14 cellular contexts compared by ENCODE assay signal in genomic region chr19:57302727-57303401, GRCh38. TPM values are rescaled to one million over a fixed set of nuclear protein-coding genes. Genes with fewer than 3 reads are reported as not detected.
DNase-seq lines count a peak whose midpoint lies in the region; ATAC-seq and TF ChIP-seq lines count a peak whose summit lies in the region.
"Had no signal": no experiment of that assay in that cellular context is flagged by ENCODE, and none has a peak within 500 bp of the region (broad histone marks: within the 10 kb centered on the region; RNA-seq: fewer than 3 reads in every experiment).

No MANE protein-coding gene starts in this region.

- no peaks in the 10 kb centered on the region for H3K9me3 ChIP-seq in A673 (ENCODE audit: low read depth, low read length, poor library complexity, severe bottlenecking)
- H3K9me3 ChIP-seq in HCT116 (ENCODE audit: control insufficient read depth in 1 of 2, insufficient read depth in 1 of 2, low read depth in 1 of 2, low read length in 2 of 2), result no peaks in the 10 kb centered on the region
- peaks cover 0 to 21% of the 10 kb centered on the region in 2 donors for H3K9me3 ChIP-seq in breast epithelium
- no peaks in the 10 kb centered on the region for H3K9me3 ChIP-seq in mesenchymal stem cell (ENCODE audit: control insufficient read depth, low read length)
- H3K9me3 ChIP-seq in left lung, result peaks cover 0 to 1% of the 10 kb centered on the region in 2 donors

- H3K4me1 ChIP-seq in A673 (ENCODE audit: insufficient read depth, low read length, poor library complexity, severe bottlenecking) (peaks cover 9% of the 10 kb centered on the region), HCT116 (ENCODE audit: control insufficient read depth in 1 of 2, insufficient read depth in 2 of 2, low read length in 2 of 2) (peaks cover 0 to 23% of the 10 kb centered on the region in 2 experiments; a peak in 2 of 4 replicates), breast epithelium (no peaks in the 10 kb centered on the region), mesenchymal stem cell (ENCODE audit: control insufficient read depth, insufficient read depth, low read depth, low read length) (peaks cover 17% of the 10 kb centered on the region), left lung (peaks cover 0 to 3% of the 10 kb centered on the region in 2 donors)

- 77% methylated on average over 7 of the region's 7 CpGs for WGBS in mesenchymal stem cell

- H3K14ac ChIP-seq in mesenchymal stem cell (ENCODE audit: low read length in 2 of 2), result no peak overlapping the region

- intact Hi-C loops in A673 (cut with micrococcal nuclease; ENCODE audit: unreplicated experiment), result no loop called here
- intact Hi-C loops in HCT116 (cut with micrococcal nuclease), result no loop called here
- intact Hi-C loops in breast epithelium (cut with DNase I; ENCODE audit: low total_unique reads), result no loop called here
- intact Hi-C loops in left lung (cut with DNase I), result no loop called here

- H3K9me2 ChIP-seq in HCT116 (ENCODE audit: insufficient read depth), result no peaks in the 10 kb centered on the region

- peaks cover 16% of the 10 kb centered on the region for H3K79me1 ChIP-seq in mesenchymal stem cell (replicated peaks; ENCODE audit: low read length, poor library complexity, severe bottlenecking)

- TF ChIP-seq CTCF in A673 (conservative IDR thresholded peaks at IDR 0.05; ENCODE audit: low read depth, low read length), result no peak
- TF ChIP-seq CTCF in HCT116 (IDR thresholded peaks at IDR 0.05 in 2 of 3, conservative IDR thresholded peaks at IDR 0.05 in 1 of 3; ENCODE audit: borderline replicate concordance in 1 of 3, insufficient read depth in 1 of 3, low read depth in 2 of 3, low read length in 2 of 3), result peak in 1 of 3 experiments; percentile 24; a peak in 2 of 6 replicates
- no peak for TF ChIP-seq CTCF in breast epithelium (IDR thresholded peaks at IDR 0.05)
- no peak for TF ChIP-seq CTCF in left lung (IDR thresholded peaks at IDR 0.05)

- H3K4me3 ChIP-seq in A673 (ENCODE audit: low read depth, low read length, poor library complexity, severe bottlenecking) (no peak overlapping the region), HCT116 (replicated peaks in 1 of 2; ENCODE audit: low read depth in 1 of 2, low read length in 2 of 2) (no peak overlapping the region), breast epithelium (no peak overlapping the region), mesenchymal stem cell (ENCODE audit: insufficient read depth in 1 of 2, low read depth in 1 of 2, low read length in 2 of 2) (no peak overlapping the region), left lung (no peak overlapping the region)
- H3K4me3 ChIP-seq: esophagus muscularis mucosa, tibial nerve had no signal

- no peak for TF ChIP-seq RAD21 in HCT116 (IDR thresholded peaks at IDR 0.05; ENCODE audit: low read depth)

- DNase-seq in A673 (ENCODE audit: low spot score) (no peak), HCT116 (ENCODE audit: low read depth, low spot score) (no peak), breast epithelium (ENCODE audit: low spot score in 2 of 2) (no peak), mesenchymal stem cell (peak; percentile 53), mucosa of gallbladder (ENCODE audit: low spot score) (no peak), HCEC 1CT (no peak), globus pallidus (ENCODE audit: low spot score) (no peak), left lung (no peak)
- DNase-seq: DMS79 treated with DMSO at 0.1 percent for 48 hours, NCI-H1092 treated with DMSO at 0.1 percent for 48 hours, NCI-H446, T-helper 1 cell had no signal

- CTCF ChIA-PET in A673 (lab: Charles Lee) (no interaction called here), HCT116 (lab: Charles Lee) (no interaction called here)

- BruUV-seq in A673 (replicated peaks; lab: Mats Ljungman, UMichigan) (no TSS peak), HCT116 (replicated peaks; lab: Mats Ljungman, UMichigan) (no TSS peak)

- H4K8ac ChIP-seq in mesenchymal stem cell (ENCODE audit: low read length), result no peak overlapping the region

- H3K4me2 ChIP-seq in HCT116 (ENCODE audit: low read length), result no peak overlapping the region
- H3K4me2 ChIP-seq in mesenchymal stem cell (ENCODE audit: low read length, poor library complexity, severe bottlenecking), result no peak overlapping the region

- peak; percentile 59; the same call in 1 of the 2 replicates for ATAC-seq in HCT116
- no peak for ATAC-seq in left lung

- H2BK12ac ChIP-seq in mesenchymal stem cell (ENCODE audit: low read length in 2 of 2), result peak overlapping the region in 1 of 2 experiments; percentile 40

- H2AFZ ChIP-seq in HCT116 (ENCODE audit: low read depth, low read length, poor library complexity, severe bottlenecking) (no peak overlapping the region), mesenchymal stem cell (ENCODE audit: low read depth, low read length) (no peak overlapping the region)

- H3K36me3 ChIP-seq in A673 (ENCODE audit: insufficient read depth, low read length, poor library complexity, severe bottlenecking), result peaks cover 34% of the 10 kb centered on the region
- peaks cover 6 to 21% of the 10 kb centered on the region in 2 experiments for H3K36me3 ChIP-seq in HCT116 (ENCODE audit: control insufficient read depth in 1 of 2, insufficient read depth in 2 of 2, low read length in 2 of 2)
- no peaks in the 10 kb centered on the region for H3K36me3 ChIP-seq in breast epithelium
- H3K36me3 ChIP-seq in mesenchymal stem cell (ENCODE audit: control insufficient read depth in 1 of 2, insufficient read depth in 2 of 2, low read depth in 1 of 2, low read length in 2 of 2), result peaks cover 18 to 48% of the 10 kb centered on the region in 2 experiments
- peaks cover 0 to 58% of the 10 kb centered on the region in 2 donors for H3K36me3 ChIP-seq in left lung

- TF ChIP-seq POLR2A in HCT116 (IDR thresholded peaks at IDR 0.05; ENCODE audit: borderline replicate concordance, extremely low read depth, insufficient read depth, insufficient read length), result no peak
- no peak for TF ChIP-seq POLR2A in breast epithelium (IDR thresholded peaks at IDR 0.05)

- no peak overlapping the region for H2BK15ac ChIP-seq in mesenchymal stem cell (ENCODE audit: low read depth, poor library complexity, severe bottlenecking)

- peak overlapping the region; percentile 26 for H3K27ac ChIP-seq in A673 (ENCODE audit: low read depth, low read length, poor library complexity, severe bottlenecking)
- H3K27ac ChIP-seq in HCT116 (ENCODE audit: low read depth, low read length), result no peak overlapping the region
- peak overlapping the region; percentile 30 to 61 for H3K27ac ChIP-seq in breast epithelium
- peak overlapping the region; percentile 21 for H3K27ac ChIP-seq in mesenchymal stem cell (ENCODE audit: low read length, poor library complexity, severe bottlenecking)
- no peak overlapping the region for H3K27ac ChIP-seq in left lung
- H3K27ac ChIP-seq: esophagus muscularis mucosa, tibial nerve had no signal

- peak overlapping the region; percentile 18 for H2AK5ac ChIP-seq in mesenchymal stem cell (ENCODE audit: low read length, severe bottlenecking)

- H3K9ac ChIP-seq in HCT116 (ENCODE audit: low read length) (no peak overlapping the region), mesenchymal stem cell (ENCODE audit: low read length) (peak overlapping the region; percentile 20)

- H3K23ac ChIP-seq in mesenchymal stem cell (ENCODE audit: low read length in 2 of 2), result no peak overlapping the region

- no peak overlapping the region for H2BK5ac ChIP-seq in mesenchymal stem cell (ENCODE audit: low read depth, low read length, poor library complexity, severe bottlenecking)

- H3K4ac ChIP-seq in mesenchymal stem cell (ENCODE audit: low read depth in 1 of 2, low read length in 2 of 2), result no peak overlapping the region

- no peak overlapping the region for H3K18ac ChIP-seq in mesenchymal stem cell (ENCODE audit: low read depth in 1 of 2, low read length in 2 of 2)

- H3K27me3 ChIP-seq in A673 (replicated peaks; ENCODE audit: insufficient read depth, low read depth, low read length, poor library complexity) (no peaks in the 10 kb centered on the region), HCT116 (ENCODE audit: insufficient read depth, low read length) (no peaks in the 10 kb centered on the region), breast epithelium (no peaks in the 10 kb centered on the region), mesenchymal stem cell (ENCODE audit: control insufficient read depth in 1 of 2, insufficient read depth in 1 of 2, low read length in 2 of 2) (no peaks in the 10 kb centered on the region), left lung (no peaks in the 10 kb centered on the region)
- H3K27me3 ChIP-seq: esophagus muscularis mucosa, tibial nerve had no signal

- H4K20me1 ChIP-seq in HCT116 (ENCODE audit: insufficient read depth), result no peaks in the 10 kb centered on the region

- H3K79me2 ChIP-seq in HCT116 (ENCODE audit: insufficient read depth, low read length), result peaks cover 67% of the 10 kb centered on the region

- no peak overlapping the region for H2BK120ac ChIP-seq in mesenchymal stem cell (ENCODE audit: low read depth, low read length)

- RAD21 ChIA-PET in HCT116 (lab: Charles Lee; ENCODE audit: low non-redundant PET in 1 of 2, low total read pairs in 2 of 2, uncharacterized antibody in 2 of 2, unreplicated experiment in 2 of 2), result no interaction called here

- H4K91ac ChIP-seq in mesenchymal stem cell (ENCODE audit: low read length), result peak overlapping the region; percentile 14

- POLR2A ChIA-PET in A673 (lab: Charles Lee; ENCODE audit: low non-redundant PET) (no interaction called here), HCT116 (lab: Charles Lee) (interaction anchor here (0.9 kb wide), 1 partner anchor 17 kb away, joined by 3 read pairs; the partner anchor contains the start of gene ZNF543)

TF ChIP-seq in HCT116, 20 proteins besides CTCF, POLR2A, EP300 and RAD21:
- TF ChIP-seq CEBPB (IDR thresholded peaks at IDR 0.05; ENCODE audit: low read depth) (no peak), ZFX (IDR thresholded peaks at IDR 0.05) (no peak), YY1 (IDR thresholded peaks at IDR 0.05; ENCODE audit: extremely low read depth, insufficient replicate concordance, low read depth, low read length) (no peak)

RNA-seq across cellular contexts. Expression of gene ZNF543, which starts 17.4 kb away (rescaled TPM):
- total RNA-seq in A673 (2021), result 10.1 and 10.6 TPM in 2 replicates
- total RNA-seq in HCT116 (2021; ENCODE audit: unreplicated experiment), result 7.6 TPM
- polyA plus RNA-seq in HCT116 (2012), result 1.8 and 2.1 TPM in 2 replicates
- 10 to 100 TPM in 1 of 3 donors, 1 to 10 TPM in 2; 6.7 to 14.8 (median 8.5) TPM for total RNA-seq in breast epithelium
- polyA plus RNA-seq in mesenchymal stem cell (2013, experiment 1 of 2), result 1.9 TPM
- polyA plus RNA-seq in mesenchymal stem cell (2013, experiment 2 of 2), result 2.2 TPM
- 10.6 TPM for total RNA-seq in mucosa of gallbladder
- total RNA-seq in left lung, result 1 to 10 TPM; 6.6 to 7.2 TPM

RNA-seq across cellular contexts. Expression of gene ZNF460, which starts 22.6 kb away (rescaled TPM):
- 53.3 and 58.4 TPM in 2 replicates for total RNA-seq in A673 (2021)
- total RNA-seq in HCT116 (2021; ENCODE audit: unreplicated experiment), result 43.1 TPM
- polyA plus RNA-seq in HCT116 (2012), result 2.9 and 5.0 TPM in 2 replicates
- total RNA-seq in breast epithelium, result 100 to 1,000 TPM in 1 of 3 donors, 10 to 100 TPM in 2; 70.2 to 123 (median 88.5) TPM
- polyA plus RNA-seq in mesenchymal stem cell (2013, experiment 1 of 2), result 2.1 TPM
- 1.8 TPM for polyA plus RNA-seq in mesenchymal stem cell (2013, experiment 2 of 2)
- total RNA-seq in mucosa of gallbladder, result 63.1 TPM
- 10 to 100 TPM; 53.5 to 55.3 TPM for total RNA-seq in left lung

RNA-seq across cellular contexts. Expression of gene ZNF304, which starts 48.2 kb away (rescaled TPM):
- total RNA-seq in A673 (2021) (10.2 and 11.0 TPM in 2 replicates), HCT116 (2021; ENCODE audit: unreplicated experiment) (6.3 TPM), breast epithelium (10 to 100 TPM in 1 of 3 donors, 1 to 10 TPM in 2; 7.5 to 13.6 (median 8.2) TPM), mucosa of gallbladder (11.6 TPM), left lung (1 to 10 TPM; 7.7 to 7.8 TPM)
- 3.1 and 3.7 TPM in 2 replicates for polyA plus RNA-seq in HCT116 (2012)
- polyA plus RNA-seq in mesenchymal stem cell (2013, experiment 1 of 2), result 3.3 TPM
- 3.3 TPM for polyA plus RNA-seq in mesenchymal stem cell (2013, experiment 2 of 2)

Comparison
In these comparisons a context has a peak if more than half of its experiments do, and no peak if none do; other contexts are left out.
1. H3K27ac ChIP-seq: peak in A673 (single experiment), breast epithelium (2 of 2) and mesenchymal stem cell (single experiment); none in HCT116 (single experiment) and left lung (0 of 2).